In genomic region chr15:75347222-75348033, GRCh38 we compare ENCODE assay signal across 1 cellular context.
A peak's percentile ranks its signal among the peaks of the same experiment; 100 is the strongest.
TF ChIP-seq lines count a peak whose summit lies in the region.

No MANE protein-coding gene starts in this region.

TF ChIP-seq in HepG2, 621 proteins besides CTCF, POLR2A, EP300 and RAD21 (continued from another document and continues in another):
- TF ChIP-seq KIAA2018 (CRISPR knock-in tag; IDR thresholded peaks at IDR 0.05; ENCODE audit: borderline replicate concordance), result no peak
- peak; percentile 68; the same call in 1 of the 2 replicates for TF ChIP-seq ZNF235 (CRISPR knock-in tag; IDR thresholded peaks at IDR 0.05; ENCODE audit: borderline replicate concordance)
- TF ChIP-seq ZNF703 (CRISPR knock-in tag; IDR thresholded peaks at IDR 0.05; ENCODE audit: borderline replicate concordance), result 0 out of 2 replicates have a peak, but pooled peaks have one; percentile 62
- peak; percentile 84 for TF ChIP-seq ZNF687 (CRISPR knock-in tag; IDR thresholded peaks at IDR 0.05)
- no peak for TF ChIP-seq ZNF7 (CRISPR knock-in tag; IDR thresholded peaks at IDR 0.05)
- peak; percentile 79; the same call in 1 of the 2 replicates for TF ChIP-seq ZBTB10 (CRISPR knock-in tag; IDR thresholded peaks at IDR 0.05; ENCODE audit: borderline replicate concordance)
- 0 out of 2 replicates have a peak, but pooled peaks have one; percentile 7 for TF ChIP-seq RXRA (CRISPR knock-in tag; IDR thresholded peaks at IDR 0.05)
- TF ChIP-seq RBFOX2 (IDR thresholded peaks at IDR 0.05; ENCODE audit: low read depth, low read length), result peak; percentile 71
- no peak for TF ChIP-seq SCMH1 (CRISPR knock-in tag; IDR thresholded peaks at IDR 0.05; ENCODE audit: borderline replicate concordance)
- 0 out of 2 replicates have a peak, but pooled peaks have one; percentile 18 for TF ChIP-seq ZBTB20 (CRISPR knock-in tag; IDR thresholded peaks at IDR 0.05; ENCODE audit: borderline replicate concordance, low read depth)
- peak; percentile 68; the same call in 1 of the 2 replicates for TF ChIP-seq ZBTB4 (CRISPR knock-in tag; IDR thresholded peaks at IDR 0.05; ENCODE audit: borderline replicate concordance)
- TF ChIP-seq NFE2L2 (IDR thresholded peaks at IDR 0.05; ENCODE audit: low read length), result no peak
- TF ChIP-seq RBM39 (IDR thresholded peaks at IDR 0.05; ENCODE audit: low read depth, low read length, poor library complexity, severe bottlenecking), result peak; percentile 92
- TF ChIP-seq MTA1 (CRISPR knock-in tag; IDR thresholded peaks at IDR 0.05; ENCODE audit: borderline replicate concordance), result peak; percentile 51; the same call in 1 of the 2 replicates
- TF ChIP-seq TARDBP (CRISPR knock-in tag; IDR thresholded peaks at IDR 0.05), result peak; percentile 76
- no peak for TF ChIP-seq ZNF577 (CRISPR knock-in tag; IDR thresholded peaks at IDR 0.05; ENCODE audit: borderline replicate concordance, low read depth)
- TF ChIP-seq ZNF747 (CRISPR knock-in tag; IDR thresholded peaks at IDR 0.05; ENCODE audit: borderline replicate concordance), result 0 out of 2 replicates have a peak, but pooled peaks have one; percentile 49
- no peak for TF ChIP-seq ZNF282 (IDR thresholded peaks at IDR 0.05; ENCODE audit: partially characterized antibody)
- peak; percentile 90 for TF ChIP-seq ZNF143 (CRISPR knock-in tag; IDR thresholded peaks at IDR 0.05)
- peak; percentile 99 for TF ChIP-seq ZNF652 (CRISPR knock-in tag; IDR thresholded peaks at IDR 0.05; ENCODE audit: borderline replicate concordance, low read depth)
- TF ChIP-seq ZNF383 (CRISPR knock-in tag; IDR thresholded peaks at IDR 0.05; ENCODE audit: borderline replicate concordance), result no peak
- TF ChIP-seq KDM5A (IDR thresholded peaks at IDR 0.05; ENCODE audit: borderline replicate concordance, low read length), result no peak
- TF ChIP-seq ZNF589 (CRISPR knock-in tag; conservative IDR thresholded peaks at IDR 0.05), result no peak
- no peak for TF ChIP-seq ONECUT2 (CRISPR knock-in tag; IDR thresholded peaks at IDR 0.05)
- TF ChIP-seq NR2F6 (IDR thresholded peaks at IDR 0.05), result no peak
- 0 out of 2 replicates have a peak, but pooled peaks have one; percentile 12 for TF ChIP-seq NR2F6 (CRISPR knock-in tag; IDR thresholded peaks at IDR 0.05)
- peak; percentile 60 for TF ChIP-seq ZNF430 (CRISPR knock-in tag; IDR thresholded peaks at IDR 0.05)
- no peak; the same call in 1 of the 2 replicates for TF ChIP-seq ISL2 (CRISPR knock-in tag; IDR thresholded peaks at IDR 0.05)
- TF ChIP-seq CREBL2 (CRISPR knock-in tag; IDR thresholded peaks at IDR 0.05; ENCODE audit: borderline replicate concordance), result peak; percentile 68; the same call in 1 of the 2 replicates
- peak; percentile 81; the same call in 1 of the 2 replicates for TF ChIP-seq ZIK1 (CRISPR knock-in tag; IDR thresholded peaks at IDR 0.05; ENCODE audit: borderline replicate concordance, low read depth)
- TF ChIP-seq KLF12 (CRISPR knock-in tag; IDR thresholded peaks at IDR 0.05; ENCODE audit: borderline replicate concordance), result peak; percentile 98
- peak; percentile 78 for TF ChIP-seq ZNF790 (CRISPR knock-in tag; IDR thresholded peaks at IDR 0.05; ENCODE audit: borderline replicate concordance)
- TF ChIP-seq ZBTB14 (CRISPR knock-in tag; IDR thresholded peaks at IDR 0.05), result peak; percentile 66
- peak; percentile 58; the same call in 1 of the 2 replicates for TF ChIP-seq MYPOP (CRISPR knock-in tag; IDR thresholded peaks at IDR 0.05)
